In genomic region chr1:3377604-3378279, GRCh38 we compare ENCODE assay signal across 16 cellular contexts.
DNase-seq lines count a peak whose midpoint lies in the region; ATAC-seq and TF ChIP-seq lines count a peak whose summit lies in the region.
"Had no signal": no experiment of that assay in that cellular context is flagged by ENCODE, and none has a peak within 500 bp of the region (broad histone marks: within the 10 kb centered on the region; RNA-seq: fewer than 3 reads in every experiment).

No MANE protein-coding gene starts in this region.

- no peaks in the 10 kb centered on the region for H4K20me1 ChIP-seq in neural progenitor cell (ENCODE audit: low read depth)

- TF ChIP-seq CTCF in RWPE2 (IDR thresholded peaks at IDR 0.05; ENCODE audit: poor library complexity, severe bottlenecking), result no peak
- TF ChIP-seq CTCF in neural progenitor cell (IDR thresholded peaks at IDR 0.05), result no peak
- TF ChIP-seq CTCF in thyroid gland (IDR thresholded peaks at IDR 0.05), result no peak

- no peaks in the 10 kb centered on the region for H3K79me2 ChIP-seq in neural progenitor cell (ENCODE audit: low read depth)

- H3K27me3 Mint-ChIP-seq in neural progenitor cell (ENCODE audit: insufficient read depth, low read depth), result peaks cover 3% of the 10 kb centered on the region

- no peaks in the 10 kb centered on the region for H3K36me3 ChIP-seq in RWPE2 (ENCODE audit: low read depth)
- H3K36me3 ChIP-seq in neural progenitor cell, result no peaks in the 10 kb centered on the region
- H3K36me3 ChIP-seq in thyroid gland, result no peaks in the 10 kb centered on the region
- H3K36me3 ChIP-seq: BLaER1 had no signal

- no peak overlapping the region for H3K9ac ChIP-seq in neural progenitor cell
- H3K9ac ChIP-seq: BLaER1 had no signal

- H3K27ac ChIP-seq in RWPE2 (ENCODE audit: poor library complexity, severe bottlenecking), result no peak overlapping the region
- no peak overlapping the region for H3K27ac ChIP-seq in neural progenitor cell
- peak overlapping the region; percentile 70 to 80 (median 78) for H3K27ac ChIP-seq in thyroid gland
- H3K27ac ChIP-seq: BLaER1 had no signal

- TF ChIP-seq POLR2A in thyroid gland (IDR thresholded peaks at IDR 0.05), result no peak

- H3K36me3 Mint-ChIP-seq in neural progenitor cell, result no peaks in the 10 kb centered on the region
- H3K36me3 Mint-ChIP-seq: CD8-positive, alpha-beta memory T cell had no signal

- no peak overlapping the region for H2AFZ ChIP-seq in neural progenitor cell (replicated peaks)

- peak overlapping the region; percentile 37 for H3K27ac Mint-ChIP-seq in neural progenitor cell
- H3K27ac Mint-ChIP-seq: CD8-positive, alpha-beta memory T cell had no signal

- peaks cover 9% of the 10 kb centered on the region for H3K4me1 Mint-ChIP-seq in neural progenitor cell
- H3K4me1 Mint-ChIP-seq: H9 had no signal

- intact Hi-C loops in Right ventricle myocardium inferior (cut with DNase I) (no loop called here), cardiac septum (cut with DNase I) (no loop called here), thyroid gland (cut with DNase I) (no loop called here)

- H3F3A ChIP-seq in neural progenitor cell (ENCODE audit: low read depth), result no peaks in the 10 kb centered on the region

- 89 to 96% methylated on average over 14 to 24 of the region's 24 CpGs for WGBS in thyroid gland, 2 donors

- H3K4me2 ChIP-seq in neural progenitor cell, result no peak overlapping the region
- H3K4me2 ChIP-seq: BLaER1 had no signal

- H3K27me3 ChIP-seq in RWPE2 (ENCODE audit: insufficient read depth, poor library complexity, severe bottlenecking), result no peaks in the 10 kb centered on the region
- H3K27me3 ChIP-seq in neural progenitor cell, result no peaks in the 10 kb centered on the region
- no peaks in the 10 kb centered on the region for H3K27me3 ChIP-seq in thyroid gland

- peak; percentile 42 for DNase-seq in Right ventricle myocardium inferior (ENCODE audit: missing footprints)
- DNase-seq in cardiac septum (ENCODE audit: low spot score), result no peak
- DNase-seq in RWPE2 (ENCODE audit: low spot score), result no peak
- no peak for DNase-seq in neural progenitor cell (ENCODE audit: low spot score)
- peak in 1 of 2 donors; percentile 39 for DNase-seq in thyroid gland
- no peak for DNase-seq in NCI-H748 (lab: John Stamatoyannopoulos, UW; ENCODE audit: unreplicated experiment)
- no peak for DNase-seq in DMS79 (lab: John Stamatoyannopoulos, UW)
- DNase-seq: 8988T; AML-193; Caco-2; CD8-positive, alpha-beta memory T cell; GF-D8; GOT3; H9 had no signal

- H3K4me1 ChIP-seq in RWPE2 (ENCODE audit: insufficient read depth, poor library complexity, severe bottlenecking) (no peaks in the 10 kb centered on the region), neural progenitor cell (no peaks in the 10 kb centered on the region), thyroid gland (peaks cover 23 to 48% of the 10 kb centered on the region in 2 donors)
- H3K4me1 ChIP-seq: Caco-2 had no signal

- no peaks in the 10 kb centered on the region for H3K9me3 Mint-ChIP-seq in neural progenitor cell
- H3K9me3 Mint-ChIP-seq: CD8-positive, alpha-beta memory T cell; H9 had no signal

- no peak for ATAC-seq in Right ventricle myocardium inferior
- peak; percentile 40; the same call in 1 of the 3 replicates for ATAC-seq in RWPE2 (ENCODE audit: low read depth)
- no peak for ATAC-seq in GM19467 (IDR thresholded peaks at IDR 0.05; ENCODE audit: unreplicated experiment)

- H3K9me3 ChIP-seq in RWPE2 (ENCODE audit: severe bottlenecking) (no peaks in the 10 kb centered on the region), neural progenitor cell (ENCODE audit: low read depth) (no peaks in the 10 kb centered on the region), thyroid gland (no peaks in the 10 kb centered on the region)
- H3K9me3 ChIP-seq: BLaER1, Caco-2 had no signal

- H3K4me3 ChIP-seq in RWPE2 (ENCODE audit: severe bottlenecking) (no peak overlapping the region), neural progenitor cell (no peak overlapping the region), thyroid gland (replicated peaks in 1 of 3) (no peak overlapping the region)
- H3K4me3 ChIP-seq: BLaER1 had no signal

- H3K4me3 Mint-ChIP-seq in neural progenitor cell, result peak overlapping the region; percentile 15
- H3K4me3 Mint-ChIP-seq: H9 had no signal

Comparison
In these comparisons a context has a peak if more than half of its experiments do, and no peak if none do; other contexts are left out.
1. H3K27ac ChIP-seq: peak in thyroid gland (3 of 3); none in RWPE2 (single experiment) and neural progenitor cell (single experiment).